ENCODE assay signal across 8 cellular contexts in genomic region chr7:39624202-39624807, GRCh38. TPM values are rescaled to one million over a fixed set of nuclear protein-coding genes. Genes with fewer than 3 reads are reported as not detected.
DNase-seq lines count a peak whose midpoint lies in the region; ATAC-seq and TF ChIP-seq lines count a peak whose summit lies in the region.

No MANE protein-coding gene starts in this region.

- H4K5ac ChIP-seq in IMR-90 (ENCODE audit: low read depth, low read length), result no peak overlapping the region

- peaks cover 28% of the 10 kb centered on the region; the same call in 1 of the 2 replicates for H4K20me1 ChIP-seq in IMR-90 (ENCODE audit: insufficient read depth, low read length)

- H3K27ac Mint-ChIP-seq in activated B cell treated with CpG ODN at 0.5 μM for 24 hours, result peak overlapping the region; percentile 91
- peak overlapping the region; percentile 92 for H3K27ac Mint-ChIP-seq in osteocyte (ENCODE audit: unreplicated experiment)

- peak overlapping the region; percentile 72 for H3K9ac ChIP-seq in IMR-90 (ENCODE audit: low read depth, low read length)

- peak overlapping the region in 1 of 2 experiments; percentile 33; a peak in 2 of 4 replicates for H4K8ac ChIP-seq in IMR-90 (ENCODE audit: low read depth in 2 of 2, low read length in 2 of 2)

- no peak overlapping the region for H2BK20ac ChIP-seq in IMR-90 (ENCODE audit: low read depth, low read length)

- DNase-seq in Daoy (ENCODE audit: low read depth) (peak; percentile 37), IMR-90 (no peak), activated B cell treated with CpG ODN at 0.5 μM for 24 hours (peak; percentile 21), fibroblast of gingiva (ENCODE audit: low read depth) (peak; percentile 54), osteocyte (ENCODE audit: extremely low spot score, unreplicated experiment) (no peak), middle frontal gyrus (ENCODE audit: extremely low spot score, low spot score) (no peak)
- no peak for DNase-seq in stimulated activated naive CD4-positive, alpha-beta T cell treated with Interleukin-2 at 50 U/mL for 16 hours (lab: John Stamatoyannopoulos, UW)

- H3K36me3 Mint-ChIP-seq in activated B cell treated with CpG ODN at 0.5 μM for 24 hours (ENCODE audit: low read depth) (peaks cover 17% of the 10 kb centered on the region), osteocyte (ENCODE audit: unreplicated experiment) (peaks cover 7% of the 10 kb centered on the region)

- H2AFZ ChIP-seq in IMR-90 (replicated peaks; ENCODE audit: low read length, poor library complexity), result peak overlapping the region; percentile 91

- H4K91ac ChIP-seq in IMR-90 (ENCODE audit: insufficient read depth, low read depth, low read length), result 0 out of 2 replicates have a peak overlapping the region, but pooled peaks have one; percentile 7

- peak overlapping the region; percentile 94 for H2AK9ac ChIP-seq in IMR-90 (replicated peaks; ENCODE audit: low read depth, low read length, poor library complexity)

- no peak for TF ChIP-seq POLR2A in IMR-90 (IDR thresholded peaks at IDR 0.05; ENCODE audit: low read depth, low read length)

- peak overlapping the region; percentile 1 for H3K14ac ChIP-seq in IMR-90 (replicated peaks; ENCODE audit: low read depth, low read length)

- H3K27ac ChIP-seq in IMR-90 (ENCODE audit: insufficient read depth, low read length), result peak overlapping the region; percentile 76

- peak overlapping the region; percentile 51 for H2BK5ac ChIP-seq in IMR-90 (ENCODE audit: low read depth, low read length, poor library complexity, severe bottlenecking)

- no peaks in the 10 kb centered on the region for H3K9me3 ChIP-seq in IMR-90 (ENCODE audit: control insufficient read depth, insufficient read depth, low read length)

- peak overlapping the region; percentile 4 for H3K4ac ChIP-seq in IMR-90 (ENCODE audit: low read depth, low read length)

- H3K9me1 ChIP-seq in IMR-90 (ENCODE audit: insufficient read depth, low read length), result peaks cover 6% of the 10 kb centered on the region

- H3K4me1 Mint-ChIP-seq in activated B cell treated with CpG ODN at 0.5 μM for 24 hours (peaks cover 59% of the 10 kb centered on the region), osteocyte (ENCODE audit: unreplicated experiment) (peaks cover 46% of the 10 kb centered on the region)

- no peak for TF ChIP-seq RAD21 in IMR-90 (IDR thresholded peaks at IDR 0.05; ENCODE audit: low read length)

- POLR2A ChIA-PET in IMR-90 (lab: Charles Lee; ENCODE audit: unreplicated experiment), result interaction anchor here (0.6 kb wide), 1 partner anchor 109 kb away, joined by 3 read pairs; no protein-coding TSS in a partner anchor
- POLR2A ChIA-PET in activated B cell treated with CpG ODN at 0.5 μM for 24 hours (lab: Charles Lee), result interaction anchor here (0.7 to 5.5 kb wide), 7 partner anchors 14 to 511 kb away, joined by 3 to 80 read pairs (median 15); partner anchors contain the start of genes CDK13 and SUGCT

- no peaks in the 10 kb centered on the region; the same call in 1 of the 2 replicates for H3K36me3 ChIP-seq in IMR-90 (ENCODE audit: control insufficient read depth, insufficient read depth, low read length)

- H3K4me3 Mint-ChIP-seq in activated B cell treated with CpG ODN at 0.5 μM for 24 hours, result peak overlapping the region; percentile 94
- peak overlapping the region; percentile 96 for H3K4me3 Mint-ChIP-seq in osteocyte (ENCODE audit: unreplicated experiment)

- H2BK120ac ChIP-seq in IMR-90 (ENCODE audit: low read depth, low read length), result peak overlapping the region; percentile 20; the same call in 1 of the 2 replicates

- in situ Hi-C loops in IMR-90 (cut with MboI; ENCODE audit: low sequenced_read_pairs), result no loop called here

- H3K4me3 ChIP-seq in IMR-90 (ENCODE audit: insufficient read depth, low read depth, low read length), result peak overlapping the region; percentile 67

- CTCF ChIA-PET in IMR-90 (lab: Yijun Ruan, JAX) (interaction anchor here (0.6 to 2.1 kb wide), 5 partner anchors 9 to 1284 kb away, joined by 3 to 9 read pairs (median 3); no protein-coding TSS in a partner anchor), activated B cell treated with CpG ODN at 0.5 μM for 24 hours (lab: Charles Lee) (interaction anchor here (1.1 to 1.5 kb wide), 2 partner anchors 44 to 118 kb away, joined by 3 to 11 read pairs; no protein-coding TSS in a partner anchor)

- peak overlapping the region; percentile 76 for H3K4me2 ChIP-seq in IMR-90 (ENCODE audit: low read depth, low read length)

- H3K18ac ChIP-seq in IMR-90 (ENCODE audit: low read depth, low read length), result peak overlapping the region; percentile 19

- H3K23ac ChIP-seq in IMR-90 (ENCODE audit: low read depth, low read length), result peak overlapping the region; percentile 68

- no peaks in the 10 kb centered on the region for H3K27me3 ChIP-seq in IMR-90 (ENCODE audit: control insufficient read depth, insufficient read depth, low read length)

- H2BK15ac ChIP-seq in IMR-90 (ENCODE audit: low read depth, low read length), result no peak overlapping the region

- H2AK5ac ChIP-seq in IMR-90 (ENCODE audit: low read depth, low read length), result 0 out of 2 replicates have a peak overlapping the region, but pooled peaks have one; percentile 14

- H3K79me1 ChIP-seq in IMR-90 (ENCODE audit: low read depth in 1 of 2, low read length in 2 of 2), result peaks cover 13 to 47% of the 10 kb centered on the region in 2 experiments; a peak in 3 of 4 replicates

- BruUV-seq in IMR-90 (replicated peaks; lab: Mats Ljungman, UMichigan), result TSS peak; percentile 45

- dilution Hi-C loops in IMR-90 (cut with HindIII; ENCODE audit: low sequenced_read_pairs, unreplicated experiment), result no loop called here

- intact Hi-C loops in IMR-90 (cut with micrococcal nuclease) (loop anchor here (2.0 kb wide), 1 partner anchor 44 kb away; no protein-coding TSS in a partner anchor), activated B cell treated with CpG ODN at 0.5 μM for 24 hours (cut with micrococcal nuclease) (loop anchor here (1.0 to 10.0 kb wide), 5 partner anchors 44 to 1837 kb away; partner anchors contain the start of genes STARD3NL and VPS41)

- peak overlapping the region; percentile 5; the same call in 1 of the 2 replicates for H3K56ac ChIP-seq in IMR-90 (ENCODE audit: extremely low read depth, insufficient read depth, low read length)

- H3K9me3 Mint-ChIP-seq in activated B cell treated with CpG ODN at 0.5 μM for 24 hours, result no peaks in the 10 kb centered on the region
- no peaks in the 10 kb centered on the region for H3K9me3 Mint-ChIP-seq in osteocyte (ENCODE audit: unreplicated experiment)

- H3K27me3 Mint-ChIP-seq in activated B cell treated with CpG ODN at 0.5 μM for 24 hours, result no peaks in the 10 kb centered on the region
- no peaks in the 10 kb centered on the region for H3K27me3 Mint-ChIP-seq in osteocyte (ENCODE audit: unreplicated experiment)

- ATAC-seq in IMR-90 (ENCODE audit: low read depth) (no peak), activated B cell treated with CpG ODN at 0.5 μM for 24 hours (ENCODE audit: low read depth) (peak; percentile 20), HG02973 (IDR thresholded peaks at IDR 0.05; ENCODE audit: unreplicated experiment) (no peak)

- WGBS in IMR-90 (ENCODE audit: extremely low coverage in 2 of 2, insufficient read length in 1 of 2), 2 experiments, result 0% methylated on average over 2 of the region's 11 CpGs; no CpG with 5 or more reads in 1 of the 2 experiments

- TF ChIP-seq CTCF in IMR-90 (conservative IDR thresholded peaks at IDR 0.05; ENCODE audit: low read depth, low read length), result no peak
- no peak for TF ChIP-seq CTCF in activated B cell treated with CpG ODN at 0.5 μM for 24 hours (IDR thresholded peaks at IDR 0.05)
- TF ChIP-seq CTCF in osteocyte (IDR thresholded peaks at IDR 0.05), result no peak

- H3K4me1 ChIP-seq in IMR-90 (ENCODE audit: control insufficient read depth, insufficient read depth, low read length), result peaks cover 9% of the 10 kb centered on the region; the same call in 1 of the 2 replicates

TF ChIP-seq in IMR-90, 13 proteins besides CTCF, POLR2A, EP300 and RAD21:
- TF ChIP-seq BHLHE40 (IDR thresholded peaks at IDR 0.05; ENCODE audit: low read depth, low read length) (peak; percentile 44; the same call in 1 of the 2 replicates), RFX5 (IDR thresholded peaks at IDR 0.05; ENCODE audit: low read depth, low read length) (no peak)
TF ChIP-seq in IMR-90: peak in this region for 1.

RNA-seq across cellular contexts. Expression of gene RALA, which starts 0.9 kb away (rescaled TPM):
- 12.2 and 15.6 TPM in 2 replicates for total RNA-seq in Daoy (2014; rRNA removed; shearing (Covaris generic))
- total RNA-seq in IMR-90 (2012; rRNA removed), result 7.7 and 15.8 TPM in 2 replicates
- polyA plus RNA-seq in IMR-90 (2012; rRNA removed), result 20.5 and 21.1 TPM in 2 replicates
- 4.4 and 6.5 TPM in 2 replicates for polyA plus RNA-seq in IMR-90 (2012; cell fraction: cytosol; rRNA removed)
- polyA plus RNA-seq in IMR-90 (2012; cell fraction: nucleus; rRNA removed; ENCODE audit: low replicate concordance), result 3.3 and 9.8 TPM in 2 replicates
- 32.6 and 37.3 TPM in 2 replicates for total RNA-seq in activated B cell treated with CpG ODN at 0.5 μM for 24 hours
- total RNA-seq in osteocyte, result 30.5 and 34.3 TPM in 2 replicates

RNA-seq across cellular contexts. Expression of gene YAE1, which starts 58.1 kb away (rescaled TPM):
- 73.8 and 74.5 TPM in 2 replicates for total RNA-seq in Daoy (2014; rRNA removed; shearing (Covaris generic))
- total RNA-seq in IMR-90 (2012; rRNA removed) (36.7 and 37.8 TPM in 2 replicates), activated B cell treated with CpG ODN at 0.5 μM for 24 hours (13.3 and 16.1 TPM in 2 replicates), osteocyte (19.1 and 19.3 TPM in 2 replicates)
- polyA plus RNA-seq in IMR-90 (2012; rRNA removed), result 23.9 and 28.6 TPM in 2 replicates
- 4.0 and 8.9 TPM in 2 replicates for polyA plus RNA-seq in IMR-90 (2012; cell fraction: cytosol; rRNA removed)
- polyA plus RNA-seq in IMR-90 (2012; cell fraction: nucleus; rRNA removed; ENCODE audit: low replicate concordance), result 2.0 and 15.9 TPM in 2 replicates

Comparison
In these comparisons a context has a peak if more than half of its experiments do, and no peak if none do; other contexts are left out.
1. DNase-seq: peak in Daoy (single experiment), activated B cell treated with CpG ODN at 0.5 μM for 24 hours (single experiment) and fibroblast of gingiva (single experiment); none in IMR-90 (single experiment), osteocyte (single experiment), stimulated activated naive CD4-positive, alpha-beta T cell treated with Interleukin-2 at 50 U/mL for 16 hours (single experiment) and middle frontal gyrus (single experiment).